In the genomic region with DNA sequence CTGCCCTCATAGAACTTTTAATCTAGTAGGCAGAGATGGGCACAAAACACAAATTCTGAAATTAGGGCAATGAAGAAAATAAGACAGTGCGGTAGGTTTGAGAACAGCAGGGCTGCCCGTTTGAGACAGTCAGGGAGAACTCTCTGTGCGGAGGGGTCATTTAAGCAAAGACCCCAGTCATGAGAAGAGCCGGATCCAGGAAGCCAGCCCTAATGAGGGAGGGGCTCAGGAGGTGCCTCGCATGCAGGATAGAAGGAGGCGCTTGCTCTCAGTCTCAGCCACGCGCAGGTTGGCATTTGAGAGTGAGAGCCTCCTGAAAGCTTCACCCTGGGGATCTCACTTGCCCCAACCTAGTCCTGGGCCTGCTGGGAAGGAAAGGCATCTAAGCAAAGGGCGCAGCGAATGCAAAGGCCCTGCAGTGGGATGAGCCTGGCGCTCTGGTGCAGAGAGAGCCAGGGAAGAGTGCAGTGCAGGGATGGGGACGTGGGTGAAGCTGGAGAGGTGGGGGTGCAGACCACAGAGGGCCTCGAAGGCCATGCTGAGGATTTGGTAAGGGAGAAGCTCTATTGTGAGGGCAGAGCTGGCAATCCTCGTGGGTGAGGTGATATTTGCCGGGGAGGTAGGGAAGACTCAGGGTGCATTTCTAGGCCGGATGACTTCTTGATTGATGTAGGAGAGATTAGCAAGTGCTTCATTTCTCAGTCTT, we compare ENCODE assay signal across 13 cellular contexts.
DNase-seq lines count a peak whose midpoint lies in the region; ATAC-seq, FAIRE-seq and TF ChIP-seq lines count a peak whose summit lies in the region.
"Had no signal": no experiment of that assay in that cellular context is flagged by ENCODE, and none has a peak within 500 bp of the region (broad histone marks: within the 10 kb centered on the region; RNA-seq: fewer than 3 reads in every experiment).

No MANE protein-coding gene starts in this region.

- no peak for DNase-seq in CD14-positive monocyte (ENCODE audit: low spot score)
- no peak for DNase-seq in Peyer's patch
- DNase-seq in kidney = peak; percentile 51
- DNase-seq in sigmoid colon = no peak
- DNase-seq in stimulated activated naive B cell treated with anti-CD40 and anti-IgM and Interleukin-4, amounts not matched to agents 10 μg/mL and 1 μg/mL and 100 μg/mL, for 72 hours = no peak
- no peak for DNase-seq in HAP-1 (ENCODE audit: low spot score in 2 of 2)
- DNase-seq: activated CD4-positive, CD25-positive, alpha-beta regulatory T cell; NCI-H524 treated with DMSO at 0.1 percent for 48 hours had no signal

- H3K27ac Mint-ChIP-seq in CD14-positive monocyte = peak overlapping the region; percentile 85 to 96 (median 92)
- H3K27ac Mint-ChIP-seq in stimulated activated naive B cell treated with anti-CD40 and anti-IgM and Interleukin-4, amounts not matched to agents 10 μg/mL and 1 μg/mL and 100 μg/mL, for 72 hours = no peak overlapping the region

- H3K27me3 Mint-ChIP-seq in CD14-positive monocyte (ENCODE audit: low read depth in 3 of 3) = peaks cover 1 to 5% (median 3%) of the 10 kb centered on the region in 3 donors
- H3K27me3 Mint-ChIP-seq in stimulated activated naive B cell treated with anti-CD40 and anti-IgM and Interleukin-4, amounts not matched to agents 10 μg/mL and 1 μg/mL and 100 μg/mL, for 72 hours = peaks cover 23 to 48% of the 10 kb centered on the region in 2 donors

- WGBS in sigmoid colon, 2 donors = 75 to 90% methylated on average over 16 of the region's 16 CpGs

- no peak for FAIRE-seq in kidney (lab: Jason Lieb, UNC)

- H3K36me3 Mint-ChIP-seq in CD14-positive monocyte = peaks cover 0 to 5% of the 10 kb centered on the region in 2 donors
- H3K36me3 Mint-ChIP-seq in stimulated activated naive B cell treated with anti-CD40 and anti-IgM and Interleukin-4, amounts not matched to agents 10 μg/mL and 1 μg/mL and 100 μg/mL, for 72 hours = no peaks in the 10 kb centered on the region

- TF ChIP-seq CTCF in CD14-positive monocyte (IDR thresholded peaks at IDR 0.05) = no peak
- TF ChIP-seq CTCF in Peyer's patch (IDR thresholded peaks at IDR 0.05) = no peak
- no peak for TF ChIP-seq CTCF in kidney (IDR thresholded peaks at IDR 0.05; ENCODE audit: borderline replicate concordance, extremely low read depth, insufficient read depth)
- no peak for TF ChIP-seq CTCF in sigmoid colon (IDR thresholded peaks at IDR 0.05)

- ATAC-seq in stimulated activated naive B cell treated with anti-CD40 and anti-IgM and Interleukin-4, amounts not matched to agents 10 μg/mL and 1 μg/mL and 100 μg/mL, for 72 hours (replicated peaks) = no peak
- ATAC-seq in GM18861 (IDR thresholded peaks at IDR 0.05; ENCODE audit: unreplicated experiment) (no peak), HG02970 (IDR thresholded peaks at IDR 0.05; ENCODE audit: low FRiP score, unreplicated experiment) (no peak)

- H3K27ac ChIP-seq in Peyer's patch (peak overlapping the region; percentile 58 to 89 (median 74)), kidney (ENCODE audit: low read depth in 2 of 2, low read length in 2 of 2) (peak overlapping the region; percentile 12 to 59), sigmoid colon (peak overlapping the region; percentile 75 to 83 (median 78))
- H3K27ac ChIP-seq: cardiac muscle cell, SJCRH30 had no signal

- in situ Hi-C loops in HAP-1 (cut with MboI; ENCODE audit: low sequenced_read_pairs) = no loop called here

- peak overlapping the region in 1 of 2 donors; percentile 80 for H3K4me3 Mint-ChIP-seq in CD14-positive monocyte
- H3K4me3 Mint-ChIP-seq in stimulated activated naive B cell treated with anti-CD40 and anti-IgM and Interleukin-4, amounts not matched to agents 10 μg/mL and 1 μg/mL and 100 μg/mL, for 72 hours = no peak overlapping the region
- H3K4me3 Mint-ChIP-seq: neural crest cell had no signal

- H3K4me1 Mint-ChIP-seq in CD14-positive monocyte = peaks cover 74% of the 10 kb centered on the region
- H3K4me1 Mint-ChIP-seq in stimulated activated naive B cell treated with anti-CD40 and anti-IgM and Interleukin-4, amounts not matched to agents 10 μg/mL and 1 μg/mL and 100 μg/mL, for 72 hours = peaks cover 4 to 14% of the 10 kb centered on the region in 2 donors

- no peaks in the 10 kb centered on the region for H3K9me3 Mint-ChIP-seq in CD14-positive monocyte
- H3K9me3 Mint-ChIP-seq in stimulated activated naive B cell treated with anti-CD40 and anti-IgM and Interleukin-4, amounts not matched to agents 10 μg/mL and 1 μg/mL and 100 μg/mL, for 72 hours = no peaks in the 10 kb centered on the region
- H3K9me3 Mint-ChIP-seq: neural crest cell had no signal

- H3K27me3 ChIP-seq in Peyer's patch (no peaks in the 10 kb centered on the region), sigmoid colon (no peaks in the 10 kb centered on the region), HAP-1 (ENCODE audit: low read depth) (no peaks in the 10 kb centered on the region)
- H3K27me3 ChIP-seq: cardiac muscle cell, SJCRH30 had no signal

- no peak overlapping the region for H3K9ac ChIP-seq in kidney (ENCODE audit: low read length in 2 of 2)

- H3K4me3 ChIP-seq in Peyer's patch = no peak overlapping the region
- no peak overlapping the region for H3K4me3 ChIP-seq in kidney (ENCODE audit: low read length in 2 of 2)
- H3K4me3 ChIP-seq in sigmoid colon = no peak overlapping the region
- H3K4me3 ChIP-seq in HAP-1 = no peak overlapping the region
- H3K4me3 ChIP-seq: cardiac muscle cell had no signal

- TF ChIP-seq EP300 in sigmoid colon (IDR thresholded peaks at IDR 0.05) = no peak

- H3K9me3 ChIP-seq in Peyer's patch (no peaks in the 10 kb centered on the region), kidney (ENCODE audit: control insufficient read depth in 1 of 2, low read length in 2 of 2) (no peaks in the 10 kb centered on the region), sigmoid colon (no peaks in the 10 kb centered on the region), HAP-1 (no peaks in the 10 kb centered on the region)
- H3K9me3 ChIP-seq: SJCRH30 had no signal

- H3K4me1 ChIP-seq in Peyer's patch (peaks cover 0 to 53% (median 15%) of the 10 kb centered on the region in 4 donors), kidney (ENCODE audit: control insufficient read depth in 1 of 2, insufficient read depth in 1 of 2, low read depth in 1 of 2, low read length in 2 of 2) (peaks cover 7 to 14% of the 10 kb centered on the region in 2 donors), sigmoid colon (peaks cover 0 to 54% (median 49%) of the 10 kb centered on the region in 4 donors), HAP-1 (no peaks in the 10 kb centered on the region)

- TF ChIP-seq POLR2A in Peyer's patch (IDR thresholded peaks at IDR 0.05) = no peak
- no peak for TF ChIP-seq POLR2A in sigmoid colon (IDR thresholded peaks at IDR 0.05)

- H3K36me3 ChIP-seq in Peyer's patch (no peaks in the 10 kb centered on the region), kidney (ENCODE audit: control insufficient read depth in 1 of 2, insufficient read depth in 2 of 2, low read length in 2 of 2) (no peaks in the 10 kb centered on the region), sigmoid colon (no peaks in the 10 kb centered on the region), HAP-1 (replicated peaks) (no peaks in the 10 kb centered on the region)
- H3K36me3 ChIP-seq: cardiac muscle cell, SJCRH30 had no signal

- intact Hi-C loops in CD14-positive monocyte (cut with micrococcal nuclease) (loop anchor here in 1 of 2 donors (5.0 to 10.0 kb wide), 2 partner anchors 42 to 75 kb away; no protein-coding TSS in a partner anchor), kidney (cut with DNase I) (no loop called here), sigmoid colon (cut with DNase I) (loop anchor here (1.0 to 5.0 kb wide), 4 partner anchors 58 to 187 kb away; no protein-coding TSS in a partner anchor)
